Comparison of ENCODE assay signal across 8 cellular contexts in the genomic region with DNA sequence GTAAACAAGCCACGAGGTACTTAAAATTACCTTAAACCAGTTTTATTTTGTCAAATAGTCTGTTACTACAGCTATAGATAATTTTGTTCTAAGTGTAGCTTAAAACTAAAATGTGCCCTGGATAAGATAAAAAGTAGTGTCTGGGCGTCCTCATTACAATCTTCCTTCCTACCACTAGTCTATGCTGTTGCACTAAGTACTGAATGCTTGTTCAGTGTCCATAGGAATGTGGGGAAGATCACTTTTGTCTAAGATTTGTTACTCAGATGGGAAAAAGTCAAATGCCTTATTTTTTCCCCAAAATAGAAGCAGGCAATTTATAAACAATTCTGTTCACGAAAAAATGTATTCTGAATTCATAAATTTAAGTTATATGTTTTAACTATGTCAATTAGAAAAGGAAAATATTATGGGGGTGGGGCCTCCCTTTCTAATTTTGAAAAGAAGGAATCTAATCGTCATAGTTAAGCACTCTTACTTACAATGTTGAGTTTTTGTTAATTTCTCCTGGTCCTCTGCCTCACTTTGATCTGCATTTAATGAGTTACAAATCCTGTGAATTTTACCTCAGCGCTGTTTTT.
DNase-seq lines count a peak whose midpoint lies in the region; ATAC-seq lines count a peak whose summit lies in the region.

No MANE protein-coding gene starts in this region.

- WGBS in iPS DF 6.9 (ENCODE audit: insufficient coverage, insufficient read length), result no CpG with 5 or more reads among the region's 5 CpGs

- H3K27me3 ChIP-seq in iPS DF 6.9 (ENCODE audit: control insufficient read depth, insufficient read depth, low read length), result no peaks in the 10 kb centered on the region

- DNase-seq in Caki2 (ENCODE audit: low read depth), result peak; percentile 46
- DNase-seq in NCI-H446 treated with DMSO at 0.1 percent for 48 hours (lab: John Stamatoyannopoulos, UW), result peak; percentile 67
- peak; percentile 71 for DNase-seq in astrocyte of the hippocampus (ENCODE audit: low read depth, low spot score)
- peak; percentile 7 for DNase-seq in iPS DF 6.9 (ENCODE audit: low read depth, low spot score)
- DNase-seq in superior temporal gyrus (ENCODE audit: extremely low spot score), result peak; percentile 91
- DNase-seq in activated naive CD4-positive, alpha-beta T cell treated with Interleukin-2 at 50 U/mL for 16 hours, result no peak

- H3K4me1 ChIP-seq in iPS DF 6.9 (ENCODE audit: control insufficient read depth, insufficient read depth, low read length), result peaks cover 2% of the 10 kb centered on the region; the same call in 1 of the 2 replicates

- ATAC-seq in GM19023 (IDR thresholded peaks at IDR 0.05; ENCODE audit: unreplicated experiment), result peak; percentile 56
- ATAC-seq in HG03103 (IDR thresholded peaks at IDR 0.05; ENCODE audit: low read depth, unreplicated experiment), result peak; percentile 72

- in situ Hi-C loops in Caki2 (cut with HindIII; ENCODE audit: low pct_unique_long_range_greater_than_20kb, low sequenced_read_pairs), result no loop called here

- H3K4me3 ChIP-seq in iPS DF 6.9 (ENCODE audit: low read length), result no peak overlapping the region

- no peaks in the 10 kb centered on the region for H3K9me3 ChIP-seq in iPS DF 6.9 (ENCODE audit: control insufficient read depth, insufficient read depth, low read length)

- no peak overlapping the region for H3K27ac ChIP-seq in iPS DF 6.9 (ENCODE audit: low read length)

- no peaks in the 10 kb centered on the region for H3K36me3 ChIP-seq in iPS DF 6.9 (ENCODE audit: control insufficient read depth, insufficient read depth, low read length)
